In the genomic region with DNA sequence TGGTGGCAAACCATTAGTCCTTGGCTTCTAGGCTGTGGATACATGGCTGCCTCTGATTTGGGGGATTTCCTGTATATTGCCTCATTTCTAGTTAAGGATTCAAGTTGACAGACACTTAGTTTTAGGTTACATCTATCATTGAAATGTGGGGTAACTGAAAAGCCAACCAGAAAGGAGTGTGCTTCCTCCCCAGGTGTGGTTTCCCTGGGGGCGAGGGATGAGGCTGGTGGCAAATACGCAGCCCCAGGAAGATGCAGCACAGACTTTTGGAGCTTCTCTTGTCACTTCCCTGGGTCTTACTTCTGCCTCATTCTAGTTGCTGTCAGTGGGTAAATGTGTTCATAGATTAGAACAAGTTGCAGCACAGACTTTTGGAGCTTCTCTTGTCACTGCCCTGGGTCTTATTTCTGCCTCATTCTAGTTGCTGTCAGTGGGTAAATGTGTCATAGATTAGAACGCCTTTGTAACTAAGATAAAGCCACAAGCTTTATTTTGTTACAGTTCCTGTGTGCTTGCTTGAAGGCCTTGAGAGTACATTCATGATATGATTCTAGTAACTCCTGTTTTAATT, we compare ENCODE assay signal across 10 cellular contexts.
DNase-seq lines count a peak whose midpoint lies in the region; ATAC-seq, FAIRE-seq and TF ChIP-seq lines count a peak whose summit lies in the region.
"Had no signal": no experiment of that assay in that cellular context is flagged by ENCODE, and none has a peak within 500 bp of the region (broad histone marks: within the 10 kb centered on the region; RNA-seq: fewer than 3 reads in every experiment).

No MANE protein-coding gene starts in this region.

- no peak for DNase-seq in A549 (ENCODE audit: low read depth in 1 of 2, low spot score in 1 of 2)
- DNase-seq in NCI-H1930 (lab: John Stamatoyannopoulos, UW): peak; percentile 51 to 55
- DNase-seq in activated naive CD4-positive, alpha-beta T cell treated with anti-CD3 and anti-CD28 coated beads, Interleukin-2, amount 50 U/mL, for 72 hours (ENCODE audit: low spot score in 2 of 2): peak in 1 of 2 donors; percentile 47
- no peak for DNase-seq in lower lobe of right lung
- DNase-seq in GOT3 (lab: John Stamatoyannopoulos, UW): no peak
- no peak for DNase-seq in DMS114 treated with DMSO at 0.1 percent for 48 hours (lab: John Stamatoyannopoulos, UW; ENCODE audit: unreplicated experiment)
- DNase-seq in foreskin fibroblast: no peak
- DNase-seq in omental fat pad (ENCODE audit: low spot score): no peak

- TF ChIP-seq CTCF in A549 (IDR thresholded peaks at IDR 0.05) (no peak), lower lobe of right lung (IDR thresholded peaks at IDR 0.05) (no peak), foreskin fibroblast (IDR thresholded peaks at IDR 0.05; ENCODE audit: low read depth, low read length) (no peak), omental fat pad (IDR thresholded peaks at IDR 0.05) (no peak)

- peak overlapping the region; percentile 36; the same call in 2 of the 3 replicates for H3K4me2 ChIP-seq in A549

- H3K27ac ChIP-seq in A549 (peak overlapping the region; percentile 67 to 84), lower lobe of right lung (peak overlapping the region; percentile 42)
- H3K27ac ChIP-seq: RWPE1 had no signal

- H3K36me3 ChIP-seq in lower lobe of right lung: no peaks in the 10 kb centered on the region

- intact Hi-C loops in lower lobe of right lung (cut with DNase I): no loop called here

- ATAC-seq in A549: no peak
- ATAC-seq in activated naive CD4-positive, alpha-beta T cell treated with anti-CD3 and anti-CD28 coated beads, Interleukin-2, amount 50 U/mL, for 72 hours: peak; percentile 65 to 79
- ATAC-seq in lower lobe of right lung: peak; percentile 8 to 49
- ATAC-seq in omental fat pad (ENCODE audit: low FRiP score): no peak

- whole genome bisulfite sequencing in A549 (ENCODE audit: missing lambda C conversion rate): 86% methylated on average over 3 of the region's 3 CpGs

- peaks cover 63% of the 10 kb centered on the region for H3K4me1 ChIP-seq in A549
- H3K4me1 ChIP-seq in lower lobe of right lung: peaks cover 23% of the 10 kb centered on the region

- H3K4me3 ChIP-seq in A549 (no peak overlapping the region), lower lobe of right lung (no peak overlapping the region), foreskin fibroblast (ENCODE audit: low read depth in 1 of 2, low read length in 2 of 2) (no peak overlapping the region)

- TF ChIP-seq POLR2A in A549 (IDR thresholded peaks at IDR 0.05; ENCODE audit: low read length): no peak

- TF ChIP-seq EP300 in A549 (IDR thresholded peaks at IDR 0.05): no peak

- FAIRE-seq in A549 (lab: Jason Lieb, UNC): no peak

- H3K36me3 Mint-ChIP-seq in activated naive CD4-positive, alpha-beta T cell treated with anti-CD3 and anti-CD28 coated beads, Interleukin-2, amount 50 U/mL, for 72 hours: peaks cover 9 to 36% of the 10 kb centered on the region in 2 donors

- POLR2A ChIA-PET in A549 (lab: Yijun Ruan, JAX): no interaction called here

- TF ChIP-seq RAD21 in A549 (conservative IDR thresholded peaks at IDR 0.05 in 1 of 2, IDR thresholded peaks at IDR 0.05 in 1 of 2): no peak

- H3K27me3 ChIP-seq in lower lobe of right lung (ENCODE audit: low read depth): no peaks in the 10 kb centered on the region

- H3K9me3 ChIP-seq in A549 (0 out of 3 replicates have a peak, but pooled peaks cover 3% of the 10 kb centered on the region), lower lobe of right lung (no peaks in the 10 kb centered on the region)

- H3K9me3 Mint-ChIP-seq in activated naive CD4-positive, alpha-beta T cell treated with anti-CD3 and anti-CD28 coated beads, Interleukin-2, amount 50 U/mL, for 72 hours: peaks cover 5 to 9% of the 10 kb centered on the region in 2 donors
- H3K9me3 Mint-ChIP-seq: memory B cell had no signal

- peak overlapping the region; percentile 82 to 95 for H3K27ac Mint-ChIP-seq in activated naive CD4-positive, alpha-beta T cell treated with anti-CD3 and anti-CD28 coated beads, Interleukin-2, amount 50 U/mL, for 72 hours
- H3K27ac Mint-ChIP-seq: memory B cell had no signal

- CTCF ChIA-PET in A549 (lab: Yijun Ruan, JAX): interaction anchor here (0.7 kb wide), 1 partner anchor 43 kb away, joined by 3 read pairs; no protein-coding TSS in a partner anchor

TF ChIP-seq in A549, 52 proteins besides CTCF, POLR2A, EP300 and RAD21 (continues in another document):
- TF ChIP-seq, protein P1, sequence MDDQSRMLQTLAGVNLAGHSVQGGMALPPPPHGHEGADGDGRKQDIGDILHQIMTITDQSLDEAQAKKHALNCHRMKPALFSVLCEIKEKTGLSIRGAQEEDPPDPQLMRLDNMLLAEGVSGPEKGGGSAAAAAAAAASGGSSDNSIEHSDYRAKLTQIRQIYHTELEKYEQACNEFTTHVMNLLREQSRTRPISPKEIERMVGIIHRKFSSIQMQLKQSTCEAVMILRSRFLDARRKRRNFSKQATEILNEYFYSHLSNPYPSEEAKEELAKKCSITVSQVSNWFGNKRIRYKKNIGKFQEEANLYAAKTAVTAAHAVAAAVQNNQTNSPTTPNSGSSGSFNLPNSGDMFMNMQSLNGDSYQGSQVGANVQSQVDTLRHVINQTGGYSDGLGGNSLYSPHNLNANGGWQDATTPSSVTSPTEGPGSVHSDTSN (IDR thresholded peaks at IDR 0.05): no peak
- TF ChIP-seq, protein P2, sequence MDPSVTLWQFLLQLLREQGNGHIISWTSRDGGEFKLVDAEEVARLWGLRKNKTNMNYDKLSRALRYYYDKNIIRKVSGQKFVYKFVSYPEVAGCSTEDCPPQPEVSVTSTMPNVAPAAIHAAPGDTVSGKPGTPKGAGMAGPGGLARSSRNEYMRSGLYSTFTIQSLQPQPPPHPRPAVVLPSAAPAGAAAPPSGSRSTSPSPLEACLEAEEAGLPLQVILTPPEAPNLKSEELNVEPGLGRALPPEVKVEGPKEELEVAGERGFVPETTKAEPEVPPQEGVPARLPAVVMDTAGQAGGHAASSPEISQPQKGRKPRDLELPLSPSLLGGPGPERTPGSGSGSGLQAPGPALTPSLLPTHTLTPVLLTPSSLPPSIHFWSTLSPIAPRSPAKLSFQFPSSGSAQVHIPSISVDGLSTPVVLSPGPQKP (IDR thresholded peaks at IDR 0.05; ENCODE audit: low read depth, low read length): no peak
- no peak for TF ChIP-seq KDM5A (IDR thresholded peaks at IDR 0.05)
- no peak for TF ChIP-seq TFCP2L1 (CRISPR knock-in tag; IDR thresholded peaks at IDR 0.05)
- TF ChIP-seq POLR2AphosphoS2 (conservative IDR thresholded peaks at IDR 0.05; ENCODE audit: low read length): no peak
- no peak for TF ChIP-seq RNF2 (IDR thresholded peaks at IDR 0.05; ENCODE audit: borderline replicate concordance, low read depth)
- TF ChIP-seq CHD4 (IDR thresholded peaks at IDR 0.05; ENCODE audit: borderline replicate concordance): no peak
- TF ChIP-seq FOSB (CRISPR knock-in tag; IDR thresholded peaks at IDR 0.05): no peak
- no peak for TF ChIP-seq HOXB13 (CRISPR knock-in tag; IDR thresholded peaks at IDR 0.05; ENCODE audit: low read depth)
- no peak for TF ChIP-seq CBX8 (IDR thresholded peaks at IDR 0.05)
- TF ChIP-seq, protein P3, sequence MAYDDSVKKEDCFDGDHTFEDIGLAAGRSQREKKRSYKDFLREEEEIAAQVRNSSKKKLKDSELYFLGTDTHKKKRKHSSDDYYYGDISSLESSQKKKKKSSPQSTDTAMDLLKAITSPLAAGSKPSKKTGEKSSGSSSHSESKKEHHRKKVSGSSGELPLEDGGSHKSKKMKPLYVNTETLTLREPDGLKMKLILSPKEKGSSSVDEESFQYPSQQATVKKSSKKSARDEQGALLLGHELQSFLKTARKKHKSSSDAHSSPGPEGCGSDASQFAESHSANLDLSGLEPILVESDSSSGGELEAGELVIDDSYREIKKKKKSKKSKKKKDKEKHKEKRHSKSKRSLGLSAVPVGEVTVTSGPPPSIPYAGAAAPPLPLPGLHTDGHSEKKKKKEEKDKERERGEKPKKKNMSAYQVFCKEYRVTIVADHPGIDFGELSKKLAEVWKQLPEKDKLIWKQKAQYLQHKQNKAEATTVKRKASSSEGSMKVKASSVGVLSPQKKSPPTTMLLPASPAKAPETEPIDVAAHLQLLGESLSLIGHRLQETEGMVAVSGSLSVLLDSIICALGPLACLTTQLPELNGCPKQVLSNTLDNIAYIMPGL (CRISPR knock-in tag; IDR thresholded peaks at IDR 0.05; ENCODE audit: borderline replicate concordance): no peak
- no peak for TF ChIP-seq MAZ (IDR thresholded peaks at IDR 0.05; ENCODE audit: borderline replicate concordance, low read depth, low read length)
- TF ChIP-seq, protein P4, sequence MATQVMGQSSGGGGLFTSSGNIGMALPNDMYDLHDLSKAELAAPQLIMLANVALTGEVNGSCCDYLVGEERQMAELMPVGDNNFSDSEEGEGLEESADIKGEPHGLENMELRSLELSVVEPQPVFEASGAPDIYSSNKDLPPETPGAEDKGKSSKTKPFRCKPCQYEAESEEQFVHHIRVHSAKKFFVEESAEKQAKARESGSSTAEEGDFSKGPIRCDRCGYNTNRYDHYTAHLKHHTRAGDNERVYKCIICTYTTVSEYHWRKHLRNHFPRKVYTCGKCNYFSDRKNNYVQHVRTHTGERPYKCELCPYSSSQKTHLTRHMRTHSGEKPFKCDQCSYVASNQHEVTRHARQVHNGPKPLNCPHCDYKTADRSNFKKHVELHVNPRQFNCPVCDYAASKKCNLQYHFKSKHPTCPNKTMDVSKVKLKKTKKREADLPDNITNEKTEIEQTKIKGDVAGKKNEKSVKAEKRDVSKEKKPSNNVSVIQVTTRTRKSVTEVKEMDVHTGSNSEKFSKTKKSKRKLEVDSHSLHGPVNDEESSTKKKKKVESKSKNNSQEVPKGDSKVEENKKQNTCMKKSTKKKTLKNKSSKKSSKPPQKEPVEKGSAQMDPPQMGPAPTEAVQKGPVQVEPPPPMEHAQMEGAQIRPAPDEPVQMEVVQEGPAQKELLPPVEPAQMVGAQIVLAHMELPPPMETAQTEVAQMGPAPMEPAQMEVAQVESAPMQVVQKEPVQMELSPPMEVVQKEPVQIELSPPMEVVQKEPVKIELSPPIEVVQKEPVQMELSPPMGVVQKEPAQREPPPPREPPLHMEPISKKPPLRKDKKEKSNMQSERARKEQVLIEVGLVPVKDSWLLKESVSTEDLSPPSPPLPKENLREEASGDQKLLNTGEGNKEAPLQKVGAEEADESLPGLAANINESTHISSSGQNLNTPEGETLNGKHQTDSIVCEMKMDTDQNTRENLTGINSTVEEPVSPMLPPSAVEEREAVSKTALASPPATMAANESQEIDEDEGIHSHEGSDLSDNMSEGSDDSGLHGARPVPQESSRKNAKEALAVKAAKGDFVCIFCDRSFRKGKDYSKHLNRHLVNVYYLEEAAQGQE (IDR thresholded peaks at IDR 0.05): no peak
- TF ChIP-seq RFX5 (IDR thresholded peaks at IDR 0.05): no peak
- TF ChIP-seq MYC (IDR thresholded peaks at IDR 0.05; ENCODE audit: borderline replicate concordance, low read length): no peak
- TF ChIP-seq MAFK (IDR thresholded peaks at IDR 0.05; ENCODE audit: partially characterized antibody): no peak
- no peak for TF ChIP-seq HOXB5 (CRISPR knock-in tag; IDR thresholded peaks at IDR 0.05)
- no peak for TF ChIP-seq FOXS1 (CRISPR knock-in tag; IDR thresholded peaks at IDR 0.05)
- TF ChIP-seq KDM1A (IDR thresholded peaks at IDR 0.05; ENCODE audit: low read depth): no peak

Comparison
In these comparisons a context has a peak if more than half of its experiments do, and no peak if none do; other contexts are left out.
1. ATAC-seq: peak in activated naive CD4-positive, alpha-beta T cell treated with anti-CD3 and anti-CD28 coated beads, Interleukin-2, amount 50 U/mL, for 72 hours (2 of 2) and lower lobe of right lung (2 of 2); none in A549 (0 of 2) and omental fat pad (single experiment).
2. DNase-seq: peak in NCI-H1930 (2 of 2); none in A549 (0 of 2), lower lobe of right lung (single experiment), GOT3 (single experiment), DMS114 treated with DMSO at 0.1 percent for 48 hours (single experiment), foreskin fibroblast (0 of 2) and omental fat pad (single experiment).